Comparison of ENCODE assay signal across 19 cellular contexts in the genomic region with DNA sequence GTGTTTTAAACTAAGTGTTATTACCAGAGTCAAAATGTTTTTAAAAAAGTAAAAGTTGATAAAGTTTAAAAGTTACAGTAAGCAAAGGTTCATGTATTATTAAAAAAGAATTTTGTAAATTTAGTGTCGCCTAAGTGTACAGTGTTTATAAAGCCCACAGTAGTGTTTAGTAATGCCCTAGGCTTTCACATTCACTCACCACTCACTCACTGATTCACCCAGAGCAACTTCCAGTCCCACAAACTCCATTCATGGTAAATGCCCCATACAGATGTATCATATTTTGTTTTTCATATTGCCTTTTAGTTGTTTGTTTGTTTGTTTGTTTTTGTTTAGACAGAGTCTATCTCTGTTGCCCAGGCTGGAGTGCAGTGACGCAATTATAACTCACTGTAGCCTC.
"Had no signal": no experiment of that assay in that cellular context is flagged by ENCODE, and none has a peak within 500 bp of the region (broad histone marks: within the 10 kb centered on the region; RNA-seq: fewer than 3 reads in every experiment).

No MANE protein-coding gene starts in this region.

- H2AFZ ChIP-seq: hepatocyte had no signal

- ATAC-seq: naive thymus-derived CD4-positive, alpha-beta T cell; psoas muscle; right lobe of liver; stimulated activated effector memory CD8-positive, alpha-beta T cell treated with anti-CD3 and anti-CD28 coated beads, Interleukin-12 subunit alpha, Interleukin-12 subunit beta, amount 100 ng/mL, for 72 hours; upper lobe of right lung had no signal

- DNase-seq: colonic mucosa; dermis blood vessel endothelial cell; endodermal cell; head of caudate nucleus; kidney glomerular epithelial cell; mammary epithelial cell; naive thymus-derived CD4-positive, alpha-beta T cell; nephron progenitor cell; psoas muscle; retina; right lobe of liver; stimulated activated CD4-positive, alpha-beta T cell treated with anti-CD3 and anti-CD28 coated beads, Interleukin-4, amount 100 ng/mL, for 1 hour; stimulated activated CD8-positive, alpha-beta memory T cell treated with anti-CD3 and anti-CD28 coated beads, Interleukin-4, amount 100 ng/mL, for 48 hours; tibial artery; upper lobe of right lung had no signal

- H3K4me3 Mint-ChIP-seq: endodermal cell; naive thymus-derived CD4-positive, alpha-beta T cell; nephron progenitor cell; stimulated activated effector memory CD8-positive, alpha-beta T cell treated with anti-CD3 and anti-CD28 coated beads, Interleukin-12 subunit alpha, Interleukin-12 subunit beta, amount 100 ng/mL, for 72 hours; stimulated activated naive CD8-positive, alpha-beta T cell treated with anti-CD3 and anti-CD28 coated beads, Interleukin-15, Interleukin-2, amounts not matched to agents 100 ng/mL and 50 ng/mL, for 24 hours had no signal

- H3K36me3 Mint-ChIP-seq: stimulated activated effector memory CD8-positive, alpha-beta T cell treated with anti-CD3 and anti-CD28 coated beads, Interleukin-12 subunit alpha, Interleukin-12 subunit beta, amount 100 ng/mL, for 72 hours had no signal

- H3K4me2 ChIP-seq: hepatocyte had no signal

- H3K9me3 ChIP-seq: colonic mucosa, psoas muscle, right lobe of liver, tibial artery, upper lobe of right lung, vagina had no signal

- H3K9me3 Mint-ChIP-seq: endodermal cell had no signal

- H3K27ac Mint-ChIP-seq: endodermal cell; naive thymus-derived CD4-positive, alpha-beta T cell; nephron progenitor cell; stimulated activated effector memory CD8-positive, alpha-beta T cell treated with anti-CD3 and anti-CD28 coated beads, Interleukin-12 subunit alpha, Interleukin-12 subunit beta, amount 100 ng/mL, for 72 hours; stimulated activated naive CD8-positive, alpha-beta T cell treated with anti-CD3 and anti-CD28 coated beads, Interleukin-15, Interleukin-2, amounts not matched to agents 100 ng/mL and 50 ng/mL, for 24 hours had no signal

- H3K36me3 ChIP-seq: colonic mucosa, right lobe of liver, tibial artery, upper lobe of right lung, vagina had no signal

- H3K4me1 ChIP-seq: colonic mucosa, psoas muscle, right lobe of liver, upper lobe of right lung, vagina had no signal

- H3K79me2 ChIP-seq: hepatocyte had no signal

- H3K27me3 Mint-ChIP-seq: naive thymus-derived CD4-positive, alpha-beta T cell had no signal

- H3K27ac ChIP-seq: colonic mucosa, hepatocyte, psoas muscle, right lobe of liver, tibial artery, upper lobe of right lung, vagina had no signal

- H3K4me3 ChIP-seq: colonic mucosa, hepatocyte, psoas muscle, right lobe of liver, tibial artery, upper lobe of right lung, vagina had no signal

- H3K27me3 ChIP-seq: colonic mucosa, hepatocyte, right lobe of liver, tibial artery, upper lobe of right lung, vagina had no signal
